Comparison of ENCODE assay signal across 1 cellular context in genomic region chr1:226446058-226446457, GRCh38.
TF ChIP-seq lines count a peak whose summit lies in the region.

No MANE protein-coding gene starts in this region.

TF ChIP-seq in K562, 482 proteins besides CTCF, POLR2A, EP300 and RAD21:
- TF ChIP-seq CBX1 (IDR thresholded peaks at IDR 0.05; ENCODE audit: low read depth) (no peak), TAL1 (IDR thresholded peaks at IDR 0.05) (peak; percentile 43; the same call in 1 of the 2 replicates), ZNF561 (CRISPR knock-in tag; conservative IDR thresholded peaks at IDR 0.05) (no peak), HNRNPL (IDR thresholded peaks at IDR 0.05; ENCODE audit: low read depth, low read length) (no peak), SRSF7 (optimal IDR thresholded peaks at IDR 0.05; ENCODE audit: low read depth, low read length) (no peak), ETV6 (IDR thresholded peaks at IDR 0.05; ENCODE audit: borderline replicate concordance in 1 of 2, low read depth in 2 of 2, low read length in 1 of 2) (no peak), ETV6 (CRISPR knock-in tag; IDR thresholded peaks at IDR 0.05; ENCODE audit: borderline replicate concordance) (no peak), SREBF1 (IDR thresholded peaks at IDR 0.05; ENCODE audit: borderline replicate concordance, low read depth, low read length) (no peak), FOXA3 (CRISPR knock-in tag; conservative IDR thresholded peaks at IDR 0.05 in 1 of 2, IDR thresholded peaks at IDR 0.05 in 1 of 2) (peak; percentile 82 to 91), ZBTB5 (IDR thresholded peaks at IDR 0.05) (no peak), TFE3 (CRISPR knock-in tag; IDR thresholded peaks at IDR 0.05) (no peak), NFXL1 (CRISPR knock-in tag; IDR thresholded peaks at IDR 0.05) (no peak), RBM14 (IDR thresholded peaks at IDR 0.05; ENCODE audit: borderline replicate concordance, insufficient read depth, low read depth, low read length) (no peak), TCF15 (CRISPR knock-in tag; IDR thresholded peaks at IDR 0.05) (no peak), NCOA6 (IDR thresholded peaks at IDR 0.05) (no peak), PML (IDR thresholded peaks at IDR 0.05; ENCODE audit: low read length) (no peak), KAT7 (CRISPR knock-in tag; IDR thresholded peaks at IDR 0.05; ENCODE audit: borderline replicate concordance) (no peak), FOXK1 (CRISPR knock-in tag; IDR thresholded peaks at IDR 0.05; ENCODE audit: borderline replicate concordance) (no peak), MLLT1 (IDR thresholded peaks at IDR 0.05) (no peak), TCF3 (CRISPR knock-in tag; IDR thresholded peaks at IDR 0.05) (peak; percentile 28; the same call in 1 of the 2 replicates), DNMT1 (IDR thresholded peaks at IDR 0.05) (no peak), DIDO1 (tag; IDR thresholded peaks at IDR 0.05; ENCODE audit: low read depth) (no peak), MTA1 (IDR thresholded peaks at IDR 0.05; ENCODE audit: borderline replicate concordance) (no peak), TEAD4 (IDR thresholded peaks at IDR 0.05; ENCODE audit: low read length) (peak; percentile 63; the same call in 1 of the 2 replicates), TEAD4 (CRISPR knock-in tag; IDR thresholded peaks at IDR 0.05; ENCODE audit: borderline replicate concordance) (no peak), ZNF655 (CRISPR knock-in tag; IDR thresholded peaks at IDR 0.05) (no peak), FIP1L1 (IDR thresholded peaks at IDR 0.05; ENCODE audit: low read depth, low read length, poor library complexity, severe bottlenecking) (no peak), SMC3 (conservative IDR thresholded peaks at IDR 0.05; ENCODE audit: insufficient read depth, low read depth, low read length) (no peak), KLF16 (IDR thresholded peaks at IDR 0.05) (0 out of 2 replicates have a peak, but pooled peaks have one; percentile 38), ZNF79 (CRISPR knock-in tag; IDR thresholded peaks at IDR 0.05; ENCODE audit: low read depth) (no peak), ZNF354B (CRISPR knock-in tag; IDR thresholded peaks at IDR 0.05) (no peak), CBFA2T2 (conservative IDR thresholded peaks at IDR 0.05) (peak; percentile 42), SP2 (IDR thresholded peaks at IDR 0.05; ENCODE audit: extremely low read depth, low read depth, low read length, poor library complexity, severe bottlenecking) (no peak), NFYB (IDR thresholded peaks at IDR 0.05; ENCODE audit: extremely low read depth, insufficient read length) (no peak), TCFL5 (CRISPR knock-in tag; conservative IDR thresholded peaks at IDR 0.05) (no peak), BCOR (IDR thresholded peaks at IDR 0.05) (no peak), ZNF696 (CRISPR knock-in tag; conservative IDR thresholded peaks at IDR 0.05) (no peak), FOS (IDR thresholded peaks at IDR 0.05; ENCODE audit: extremely low read depth, insufficient read length) (no peak), HIVEP1 (CRISPR knock-in tag; IDR thresholded peaks at IDR 0.05) (no peak), MEF2D (tag; conservative IDR thresholded peaks at IDR 0.05; ENCODE audit: low read depth) (no peak), POLR3G (IDR thresholded peaks at IDR 0.05; ENCODE audit: extremely low read depth, insufficient read length, insufficient replicate concordance) (no peak), CBFA2T3 (IDR thresholded peaks at IDR 0.05) (peak; percentile 61), XRCC4 (IDR thresholded peaks at IDR 0.05; ENCODE audit: extremely low read depth, insufficient read depth, insufficient read length) (no peak), HNRNPLL (IDR thresholded peaks at IDR 0.05; ENCODE audit: low read depth, low read length, poor library complexity, severe bottlenecking) (no peak), SMARCA4 (IDR thresholded peaks at IDR 0.05) (no peak), MYNN (IDR thresholded peaks at IDR 0.05) (no peak), MYNN (CRISPR knock-in tag; IDR thresholded peaks at IDR 0.05) (no peak), TARDBP (IDR thresholded peaks at IDR 0.05) (no peak), ZFPM2 (CRISPR knock-in tag; IDR thresholded peaks at IDR 0.05) (no peak), ZNF830 (CRISPR knock-in tag; IDR thresholded peaks at IDR 0.05) (no peak)
- TF ChIP-seq, protein P1, sequence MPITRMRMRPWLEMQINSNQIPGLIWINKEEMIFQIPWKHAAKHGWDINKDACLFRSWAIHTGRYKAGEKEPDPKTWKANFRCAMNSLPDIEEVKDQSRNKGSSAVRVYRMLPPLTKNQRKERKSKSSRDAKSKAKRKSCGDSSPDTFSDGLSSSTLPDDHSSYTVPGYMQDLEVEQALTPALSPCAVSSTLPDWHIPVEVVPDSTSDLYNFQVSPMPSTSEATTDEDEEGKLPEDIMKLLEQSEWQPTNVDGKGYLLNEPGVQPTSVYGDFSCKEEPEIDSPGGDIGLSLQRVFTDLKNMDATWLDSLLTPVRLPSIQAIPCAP (CRISPR knock-in tag; IDR thresholded peaks at IDR 0.05; ENCODE audit: borderline replicate concordance), result no peak
TF ChIP-seq in K562: peak in this region for 7.
